Comparison of ENCODE assay signal across 8 cellular contexts in the genomic region with DNA sequence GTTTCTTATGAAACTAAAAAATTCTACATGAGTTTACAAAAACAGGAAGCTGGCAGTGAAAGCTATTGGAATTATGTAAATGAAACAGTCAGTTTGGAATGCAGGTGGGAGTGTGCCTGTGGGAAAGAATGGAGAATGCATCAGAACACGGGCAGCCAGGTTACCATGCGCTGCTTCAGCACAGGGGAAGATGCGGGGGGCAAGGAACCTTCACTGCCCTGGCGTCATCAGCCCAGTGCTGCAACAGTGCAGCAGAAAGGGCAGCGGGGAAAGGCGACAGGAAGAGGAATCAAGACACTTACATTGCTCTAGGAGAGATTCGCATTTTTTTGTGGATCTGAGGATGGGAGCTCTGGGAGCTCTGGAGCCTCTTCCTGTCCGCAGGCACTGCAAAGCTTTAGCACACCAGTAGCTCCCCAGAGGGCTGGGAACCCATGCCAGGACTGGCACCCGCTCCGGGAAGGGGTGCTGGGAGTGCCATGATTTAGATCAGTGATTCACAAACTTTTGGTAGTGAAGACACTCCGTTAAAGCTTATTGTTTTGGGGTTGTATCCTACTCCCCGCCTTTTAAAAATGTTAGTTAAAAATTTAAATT.
A peak's percentile ranks its signal among the peaks of the same experiment; 100 is the strongest.
DNase-seq lines count a peak whose midpoint lies in the region; ATAC-seq lines count a peak whose summit lies in the region.

No MANE protein-coding gene starts in this region.

- H3K27me3 Mint-ChIP-seq in activated naive CD8-positive, alpha-beta T cell treated with anti-CD3 and anti-CD28 coated beads for 36 hours: no peaks in the 10 kb centered on the region

- H3K4me3 Mint-ChIP-seq in activated naive CD8-positive, alpha-beta T cell treated with anti-CD3 and anti-CD28 coated beads for 36 hours: peak overlapping the region; percentile 44

- peaks cover 7% of the 10 kb centered on the region for H3K36me3 Mint-ChIP-seq in activated naive CD8-positive, alpha-beta T cell treated with anti-CD3 and anti-CD28 coated beads for 36 hours

- peaks cover 38% of the 10 kb centered on the region for H3K4me1 Mint-ChIP-seq in activated naive CD8-positive, alpha-beta T cell treated with anti-CD3 and anti-CD28 coated beads for 36 hours

- ATAC-seq in HG03439 (IDR thresholded peaks at IDR 0.05; ENCODE audit: unreplicated experiment) (peak; percentile 7), GM21381 (IDR thresholded peaks at IDR 0.05; ENCODE audit: unreplicated experiment) (no peak), GM21529 (IDR thresholded peaks at IDR 0.05; ENCODE audit: unreplicated experiment) (no peak)

- peaks cover 5% of the 10 kb centered on the region for H3K9me3 Mint-ChIP-seq in activated naive CD8-positive, alpha-beta T cell treated with anti-CD3 and anti-CD28 coated beads for 36 hours

- peak overlapping the region; percentile 95 for H3K27ac Mint-ChIP-seq in activated naive CD8-positive, alpha-beta T cell treated with anti-CD3 and anti-CD28 coated beads for 36 hours

- DNase-seq in Daoy (ENCODE audit: low read depth) (peak; percentile 93), iris pigment epithelial cell (ENCODE audit: low read depth) (peak; percentile 71), superior temporal gyrus (ENCODE audit: extremely low spot score) (peak; percentile 42), DMS79 (lab: John Stamatoyannopoulos, UW) (no peak)
- DNase-seq in activated naive CD8-positive, alpha-beta T cell treated with anti-CD3 and anti-CD28 coated beads for 36 hours: peak; percentile 9
